19 cellular contexts compared by ENCODE assay signal in genomic region chr13:48162182-48162581, GRCh38.
DNase-seq lines count a peak whose midpoint lies in the region; ATAC-seq, FAIRE-seq and TF ChIP-seq lines count a peak whose summit lies in the region.
"Had no signal": no experiment of that assay in that cellular context is flagged by ENCODE, and none has a peak within 500 bp of the region (broad histone marks: within the 10 kb centered on the region; RNA-seq: fewer than 3 reads in every experiment).

No MANE protein-coding gene starts in this region.

- WGBS in K562 (ENCODE audit: insufficient coverage, low coverage, missing lambda C conversion rate), result 35% methylated on average over 2 of the region's 2 CpGs
- WGBS in upper lobe of left lung, 2 donors, result 49 to 54% methylated on average over 2 of the region's 2 CpGs

- H3K4me3 Mint-ChIP-seq in natural killer cell treated with Interleukin-12 subunit alpha and Interleukin-12 subunit beta and Interleukin-15 and Interleukin-18, amount 100 ng/mL, for 72 hours, result peak overlapping the region; percentile 4
- H3K4me3 Mint-ChIP-seq in CD4-positive, alpha-beta memory T cell, result peak overlapping the region in 1 of 8 donors; percentile 13
- H3K4me3 Mint-ChIP-seq: activated T-cell treated with anti-CD3 and anti-CD28 coated beads, Interleukin-2, amount 50 U/mL, for 24 hours; H9 had no signal

- TF ChIP-seq CTCF in K562 (IDR thresholded peaks at IDR 0.05 in 2 of 3, conservative IDR thresholded peaks at IDR 0.05 in 1 of 3; ENCODE audit: insufficient read depth in 2 of 3, low read depth in 1 of 3, low read length in 3 of 3) (no peak), upper lobe of left lung (IDR thresholded peaks at IDR 0.05) (no peak)

- intact Hi-C loops in Right ventricle myocardium superior (cut with DNase I) (no loop called here), Right ventricle myocardium inferior (cut with DNase I) (no loop called here), K562 (cut with micrococcal nuclease) (no loop called here)
- intact Hi-C loops in CD4-positive, alpha-beta memory T cell (cut with micrococcal nuclease), result no loop called here

- no peak for FAIRE-seq in K562 (lab: Jason Lieb, UNC)
- FAIRE-seq: keratinocyte had no signal

- H3K4me3 ChIP-seq in K562 (no peak overlapping the region), upper lobe of left lung (no peak overlapping the region)
- no peak overlapping the region for H3K4me3 ChIP-seq in CD4-positive, alpha-beta memory T cell (ENCODE audit: low read length in 2 of 2)
- H3K4me3 ChIP-seq: hepatocyte, mucosa of descending colon, Peyer's patch had no signal

- peak overlapping the region; percentile 78; the same call in 1 of the 2 replicates for H2AFZ ChIP-seq in K562 (ENCODE audit: low read depth, low read length)
- H2AFZ ChIP-seq: hepatocyte had no signal

- no peaks in the 10 kb centered on the region for H3K27me3 ChIP-seq in K562 (ENCODE audit: control insufficient read depth in 2 of 2, insufficient read depth in 2 of 2, low read length in 2 of 2)
- no peaks in the 10 kb centered on the region for H3K27me3 ChIP-seq in upper lobe of left lung
- no peaks in the 10 kb centered on the region for H3K27me3 ChIP-seq in CD4-positive, alpha-beta memory T cell (ENCODE audit: insufficient read depth, low read length)
- H3K27me3 ChIP-seq: hepatocyte, Peyer's patch had no signal

- no peak overlapping the region for H3K4me2 ChIP-seq in K562 (ENCODE audit: insufficient read depth, low read length)
- H3K4me2 ChIP-seq: hepatocyte, KMS-11 had no signal

- CTCF ChIA-PET in K562 (lab: Yijun Ruan, JAX; ENCODE audit: low intra/inter-chr PET ratio), result no interaction called here
- CTCF ChIA-PET in CD4-positive, alpha-beta memory T cell (lab: Charles Lee; ENCODE audit: partially characterized antibody), result interaction anchor here (1.1 to 1.6 kb wide), 3 partner anchors 9 to 70 kb away, joined by 3 read pairs; partner anchors contain the start of gene ITM2B

- no peak for TF ChIP-seq RAD21 in K562 (CRISPR knock-in tag; conservative IDR thresholded peaks at IDR 0.05 in 1 of 2, IDR thresholded peaks at IDR 0.05 in 1 of 2)

- H3K36me3 Mint-ChIP-seq in natural killer cell treated with Interleukin-12 subunit alpha and Interleukin-12 subunit beta and Interleukin-15 and Interleukin-18, amount 100 ng/mL, for 72 hours, result no peaks in the 10 kb centered on the region
- H3K36me3 Mint-ChIP-seq in CD4-positive, alpha-beta memory T cell, result no peaks in the 10 kb centered on the region

- TF ChIP-seq POLR2A in K562 (conservative IDR thresholded peaks at IDR 0.05), result no peak
- no peak for TF ChIP-seq POLR2A in upper lobe of left lung (IDR thresholded peaks at IDR 0.05)

- H4K20me1 ChIP-seq in K562 (replicated peaks; ENCODE audit: control insufficient read depth, insufficient read depth, low read length), result no peaks in the 10 kb centered on the region

- no peaks in the 10 kb centered on the region for H3K9me1 ChIP-seq in K562 (ENCODE audit: control insufficient read depth, insufficient read depth, low read length)

- H3K9me3 ChIP-seq in K562 (replicated peaks; ENCODE audit: control insufficient read depth, insufficient read depth, low read depth, low read length) (no peaks in the 10 kb centered on the region), upper lobe of left lung (no peaks in the 10 kb centered on the region)
- H3K9me3 ChIP-seq in CD4-positive, alpha-beta memory T cell (ENCODE audit: control insufficient read depth in 1 of 2, low read length in 2 of 2), result no peaks in the 10 kb centered on the region
- H3K9me3 ChIP-seq: mucosa of descending colon, Peyer's patch had no signal

- TF ChIP-seq EP300 in K562 (IDR thresholded peaks at IDR 0.05; ENCODE audit: low read length) (no peak), upper lobe of left lung (IDR thresholded peaks at IDR 0.05) (no peak)

- H3K36me3 ChIP-seq in K562 (ENCODE audit: control insufficient read depth, insufficient read depth, low read length) (no peaks in the 10 kb centered on the region), upper lobe of left lung (no peaks in the 10 kb centered on the region)
- no peaks in the 10 kb centered on the region for H3K36me3 ChIP-seq in CD4-positive, alpha-beta memory T cell (ENCODE audit: insufficient read depth, low read length)
- H3K36me3 ChIP-seq: Peyer's patch had no signal

- H3K4me1 ChIP-seq in K562 (replicated peaks in 1 of 2; ENCODE audit: control insufficient read depth in 2 of 2, insufficient read depth in 2 of 2, low read length in 2 of 2) (peaks cover 0 to 11% of the 10 kb centered on the region in 2 experiments; a peak in 3 of 5 replicates), upper lobe of left lung (peaks cover 9 to 42% (median 35%) of the 10 kb centered on the region in 4 donors)
- peaks cover 34% of the 10 kb centered on the region for H3K4me1 ChIP-seq in CD4-positive, alpha-beta memory T cell (ENCODE audit: insufficient read depth, low read length)

- H3K4me1 Mint-ChIP-seq in natural killer cell treated with Interleukin-12 subunit alpha and Interleukin-12 subunit beta and Interleukin-15 and Interleukin-18, amount 100 ng/mL, for 72 hours (ENCODE audit: low read depth in 2 of 2), result peaks cover 23 to 33% of the 10 kb centered on the region in 2 donors
- H3K4me1 Mint-ChIP-seq in CD4-positive, alpha-beta memory T cell, result peaks cover 16 to 46% (median 29%) of the 10 kb centered on the region in 4 donors

- POLR2A ChIA-PET in K562 (lab: Yijun Ruan, JAX), result interaction anchor here (0.6 to 1.2 kb wide), 3 partner anchors 14 to 142 kb away, joined by 3 to 4 read pairs (median 3); partner anchors contain the start of gene ITM2B
- POLR2A ChIA-PET in CD4-positive, alpha-beta memory T cell (lab: Charles Lee; ENCODE audit: partially characterized antibody), result interaction anchor here (0.8 to 2.6 kb wide), 2 partner anchors 24 to 71 kb away, joined by 4 to 15 read pairs; partner anchors contain the start of gene ITM2B

- in situ Hi-C loops in K562 (cut with MboI), result no loop called here

- H3K79me2 ChIP-seq in K562 (ENCODE audit: control insufficient read depth, insufficient read depth, low read length), result no peaks in the 10 kb centered on the region
- H3K79me2 ChIP-seq: hepatocyte had no signal

- DNase-seq in Right ventricle myocardium superior (no peak), Right ventricle myocardium inferior (ENCODE audit: missing footprints) (no peak), K562 (ENCODE audit: extremely low read depth in 1 of 4, low spot score in 3 of 4) (no peak), upper lobe of left lung (no peak), DMS79 (lab: John Stamatoyannopoulos, UW) (no peak)
- DNase-seq in natural killer cell treated with Interleukin-12 subunit alpha and Interleukin-12 subunit beta and Interleukin-15 and Interleukin-18, amount 100 ng/mL, for 72 hours (ENCODE audit: low spot score), result no peak
- DNase-seq in stimulated activated naive CD8-positive, alpha-beta T cell treated with anti-CD3 and anti-CD28 coated beads, Interleukin-15, Interleukin-2, amounts not matched to agents 100 U/mL and 50 U/mL, for 24 hours, result no peak
- no peak for DNase-seq in CD4-positive, alpha-beta memory T cell
- DNase-seq: activated T-cell treated with anti-CD3 and anti-CD28 coated beads, Interleukin-2, amount 50 U/mL, for 24 hours; effector CD4-positive, alpha-beta T cell; H9; NCI-H1105 treated with DMSO at 0.1 percent for 48 hours; NCI-H2107; NCI-H774 had no signal

- H3K27ac Mint-ChIP-seq in natural killer cell treated with Interleukin-12 subunit alpha and Interleukin-12 subunit beta and Interleukin-15 and Interleukin-18, amount 100 ng/mL, for 72 hours, result peak overlapping the region; percentile 68 to 84
- peak overlapping the region in 1 of 7 donors; percentile 54 for H3K27ac Mint-ChIP-seq in CD4-positive, alpha-beta memory T cell
- H3K27ac Mint-ChIP-seq: activated T-cell treated with anti-CD3 and anti-CD28 coated beads, Interleukin-2, amount 50 U/mL, for 24 hours; H9 had no signal

- no TSS peak for BruUV-seq in K562 (replicated peaks; lab: Mats Ljungman, UMichigan)

- H3K9me3 Mint-ChIP-seq in natural killer cell treated with Interleukin-12 subunit alpha and Interleukin-12 subunit beta and Interleukin-15 and Interleukin-18, amount 100 ng/mL, for 72 hours, result no peaks in the 10 kb centered on the region
- H3K9me3 Mint-ChIP-seq in CD4-positive, alpha-beta memory T cell, result no peaks in the 10 kb centered on the region
- H3K9me3 Mint-ChIP-seq: activated T-cell treated with anti-CD3 and anti-CD28 coated beads, Interleukin-2, amount 50 U/mL, for 24 hours; H9 had no signal

- no peak overlapping the region for H3K9ac ChIP-seq in K562 (ENCODE audit: insufficient read depth in 1 of 2, low read depth in 2 of 2, low read length in 2 of 2)
- H3K9ac ChIP-seq: KMS-11 had no signal

- no peaks in the 10 kb centered on the region for H3K27me3 Mint-ChIP-seq in natural killer cell treated with Interleukin-12 subunit alpha and Interleukin-12 subunit beta and Interleukin-15 and Interleukin-18, amount 100 ng/mL, for 72 hours
- H3K27me3 Mint-ChIP-seq in CD4-positive, alpha-beta memory T cell, result no peaks in the 10 kb centered on the region
- H3K27me3 Mint-ChIP-seq: activated T-cell treated with anti-CD3 and anti-CD28 coated beads, Interleukin-2, amount 50 U/mL, for 24 hours had no signal

- H3K27ac ChIP-seq in K562 (ENCODE audit: extremely low read depth, low read depth, low read length) (no peak overlapping the region), upper lobe of left lung (peak overlapping the region; percentile 83 to 88 (median 85))
- no peak overlapping the region for H3K27ac ChIP-seq in CD4-positive, alpha-beta memory T cell (ENCODE audit: low read depth, low read length)
- H3K27ac ChIP-seq: hepatocyte, KMS-11 had no signal

- ATAC-seq in Right ventricle myocardium superior (ENCODE audit: poor library complexity) (peak; percentile 18), Right ventricle myocardium inferior (no peak), K562 (no peak), upper lobe of left lung (ENCODE audit: low FRiP score in 2 of 2) (peak in 1 of 2 donors; percentile 3)
- ATAC-seq in natural killer cell treated with Interleukin-12 subunit alpha and Interleukin-12 subunit beta and Interleukin-15 and Interleukin-18, amount 100 ng/mL, for 72 hours, result no peak
- ATAC-seq in stimulated activated naive CD8-positive, alpha-beta T cell treated with anti-CD3 and anti-CD28 coated beads, Interleukin-15, Interleukin-2, amounts not matched to agents 100 U/mL and 50 U/mL, for 24 hours, result no peak

Comparison
In these comparisons a context has a peak if more than half of its experiments do, and no peak if none do; other contexts are left out.
1. H3K27ac ChIP-seq: peak in upper lobe of left lung (4 of 4); none in K562 (single experiment) and CD4-positive, alpha-beta memory T cell (single experiment).